Comparison of ENCODE assay signal across 8 cellular contexts in genomic region chr3:122681294-122682015, GRCh38. TPM values are rescaled to one million over a fixed set of nuclear protein-coding genes. Genes with fewer than 3 reads are reported as not detected.
DNase-seq lines count a peak whose midpoint lies in the region; ATAC-seq and TF ChIP-seq lines count a peak whose summit lies in the region.

No MANE protein-coding gene starts in this region.

- DNase-seq in GM12864 (ENCODE audit: low read depth) (no peak), T-helper 17 cell (no peak), fibroblast of the aortic adventitia (ENCODE audit: low read depth) (peak; percentile 16), retina (peak; percentile 38), islet precursor cell (no peak), NCI-H2227 (lab: John Stamatoyannopoulos, UW; ENCODE audit: unreplicated experiment) (no peak)

- H3K4me3 ChIP-seq in GM12864 (ENCODE audit: low read depth, low read length) (peak overlapping the region; percentile 70), fibroblast of the aortic adventitia (ENCODE audit: low read depth, low read length) (peak overlapping the region; percentile 81)

- peak overlapping the region; percentile 99 for H3K4me3 Mint-ChIP-seq in T-helper 17 cell

- no peaks in the 10 kb centered on the region for H3K27me3 Mint-ChIP-seq in T-helper 17 cell

- peaks cover 8% of the 10 kb centered on the region for H3K36me3 Mint-ChIP-seq in T-helper 17 cell (ENCODE audit: low read depth)

- H3K9me3 ChIP-seq in T-helper 17 cell (ENCODE audit: control insufficient read depth, low read length, poor library complexity, severe bottlenecking) = no peaks in the 10 kb centered on the region

- TF ChIP-seq CTCF in GM12864 (IDR thresholded peaks at IDR 0.05; ENCODE audit: low read depth, low read length, missing control alignments) (no peak), fibroblast of the aortic adventitia (IDR thresholded peaks at IDR 0.05; ENCODE audit: insufficient read depth, low read length) (no peak)

- H3K27ac Mint-ChIP-seq in T-helper 17 cell = peak overlapping the region; percentile 99

- H3K4me1 Mint-ChIP-seq in T-helper 17 cell = peaks cover 56% of the 10 kb centered on the region

- ATAC-seq in T-helper 17 cell (no peak), GM21360 (IDR thresholded peaks at IDR 0.05; ENCODE audit: unreplicated experiment) (no peak), HG03025 (IDR thresholded peaks at IDR 0.05; ENCODE audit: low FRiP score, unreplicated experiment) (no peak)

RNA-seq across cellular contexts. Expression of gene PARP14, which starts 0.8 kb away (rescaled TPM):
- total RNA-seq in T-helper 17 cell = 10 to 100 TPM; 46.8 to 47.8 TPM
- 41.6 and 73.8 TPM in 2 replicates for total RNA-seq in fibroblast of the aortic adventitia (ENCODE audit: low replicate concordance)

Comparison
In these comparisons a context has a peak if more than half of its experiments do, and no peak if none do; other contexts are left out.
1. DNase-seq: peak in fibroblast of the aortic adventitia (single experiment) and retina (single experiment); none in GM12864 (single experiment), T-helper 17 cell (0 of 3), islet precursor cell (single experiment) and NCI-H2227 (single experiment).